Comparison of ENCODE assay signal across 1 cellular context in the genomic region with DNA sequence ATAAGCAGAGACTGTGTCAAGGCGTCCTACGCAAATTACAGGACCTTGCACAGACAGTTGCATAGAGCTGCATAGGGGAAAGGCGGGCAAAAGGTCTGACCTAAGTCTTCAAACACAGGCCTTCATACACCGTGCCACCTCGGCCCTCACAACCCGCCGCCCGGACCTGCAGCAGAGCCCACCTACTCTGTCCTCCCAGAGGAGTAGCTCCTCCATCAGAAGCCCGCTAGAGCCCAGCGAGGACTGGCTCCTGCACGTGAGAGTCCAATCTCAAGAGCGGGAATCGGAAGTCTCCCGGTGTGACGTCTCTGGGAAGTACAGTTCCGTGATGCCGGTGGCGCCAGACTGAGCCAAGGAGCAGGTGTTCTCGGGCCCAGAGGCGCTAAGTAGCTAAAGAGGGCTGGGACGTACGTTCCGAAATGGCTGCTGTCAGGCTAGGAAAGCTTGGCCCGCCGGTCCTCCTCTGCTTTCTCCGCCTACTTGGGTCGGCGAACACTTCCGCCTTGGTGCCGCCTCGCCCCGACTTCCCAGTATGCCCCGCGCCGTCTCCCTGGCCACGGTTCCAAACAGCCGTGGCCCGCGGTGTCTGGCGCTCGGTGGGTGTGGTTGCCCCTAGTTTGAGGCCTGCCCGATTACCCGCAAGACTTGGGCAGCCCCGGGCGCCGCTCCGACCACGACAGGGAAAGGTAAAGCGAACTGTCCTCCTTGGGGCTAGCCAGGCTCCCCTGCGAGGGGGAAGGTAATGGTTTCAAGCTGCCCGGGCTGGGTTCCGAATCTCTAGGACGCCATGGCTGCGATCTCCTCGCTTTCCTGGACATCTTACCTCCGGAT.
TF ChIP-seq lines count a peak whose summit lies in the region.

A gene with protein sequence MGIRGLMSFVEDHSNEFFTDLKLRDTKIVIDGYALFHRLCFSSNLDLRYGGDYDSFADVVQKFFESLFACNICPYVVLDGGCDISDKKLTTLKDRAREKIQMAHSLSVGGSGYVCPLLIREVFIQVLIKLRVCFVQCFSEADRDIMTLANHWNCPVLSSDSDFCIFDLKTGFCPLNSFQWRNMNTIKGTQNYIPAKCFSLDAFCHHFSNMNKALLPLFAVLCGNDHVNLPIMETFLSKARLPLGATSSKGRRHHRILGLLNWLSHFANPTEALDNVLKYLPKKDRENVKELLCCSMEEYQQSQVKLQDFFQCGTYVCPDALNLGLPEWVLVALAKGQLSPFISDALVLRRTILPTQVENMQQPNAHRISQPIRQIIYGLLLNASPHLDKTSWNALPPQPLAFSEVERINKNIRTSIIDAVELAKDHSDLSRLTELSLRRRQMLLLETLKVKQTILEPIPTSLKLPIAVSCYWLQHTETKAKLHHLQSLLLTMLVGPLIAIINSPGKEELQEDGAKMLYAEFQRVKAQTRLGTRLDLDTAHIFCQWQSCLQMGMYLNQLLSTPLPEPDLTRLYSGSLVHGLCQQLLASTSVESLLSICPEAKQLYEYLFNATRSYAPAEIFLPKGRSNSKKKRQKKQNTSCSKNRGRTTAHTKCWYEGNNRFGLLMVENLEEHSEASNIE (minus strand): TSS at position 505 of the 831 bp plus-strand sequence. CDS start 1,519 bp downstream, outside the sequence.
A gene with protein sequence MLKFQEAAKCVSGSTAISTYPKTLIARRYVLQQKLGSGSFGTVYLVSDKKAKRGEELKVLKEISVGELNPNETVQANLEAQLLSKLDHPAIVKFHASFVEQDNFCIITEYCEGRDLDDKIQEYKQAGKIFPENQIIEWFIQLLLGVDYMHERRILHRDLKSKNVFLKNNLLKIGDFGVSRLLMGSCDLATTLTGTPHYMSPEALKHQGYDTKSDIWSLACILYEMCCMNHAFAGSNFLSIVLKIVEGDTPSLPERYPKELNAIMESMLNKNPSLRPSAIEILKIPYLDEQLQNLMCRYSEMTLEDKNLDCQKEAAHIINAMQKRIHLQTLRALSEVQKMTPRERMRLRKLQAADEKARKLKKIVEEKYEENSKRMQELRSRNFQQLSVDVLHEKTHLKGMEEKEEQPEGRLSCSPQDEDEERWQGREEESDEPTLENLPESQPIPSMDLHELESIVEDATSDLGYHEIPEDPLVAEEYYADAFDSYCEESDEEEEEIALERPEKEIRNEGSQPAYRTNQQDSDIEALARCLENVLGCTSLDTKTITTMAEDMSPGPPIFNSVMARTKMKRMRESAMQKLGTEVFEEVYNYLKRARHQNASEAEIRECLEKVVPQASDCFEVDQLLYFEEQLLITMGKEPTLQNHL (plus strand): TSS at position 557 of the 831 bp plus-strand sequence. CDS start 2,832 bp downstream, outside the sequence.

TF ChIP-seq in WTC11, 78 proteins besides CTCF, POLR2A, EP300 and RAD21 (continued from another document):
- TF ChIP-seq, protein P1, sequence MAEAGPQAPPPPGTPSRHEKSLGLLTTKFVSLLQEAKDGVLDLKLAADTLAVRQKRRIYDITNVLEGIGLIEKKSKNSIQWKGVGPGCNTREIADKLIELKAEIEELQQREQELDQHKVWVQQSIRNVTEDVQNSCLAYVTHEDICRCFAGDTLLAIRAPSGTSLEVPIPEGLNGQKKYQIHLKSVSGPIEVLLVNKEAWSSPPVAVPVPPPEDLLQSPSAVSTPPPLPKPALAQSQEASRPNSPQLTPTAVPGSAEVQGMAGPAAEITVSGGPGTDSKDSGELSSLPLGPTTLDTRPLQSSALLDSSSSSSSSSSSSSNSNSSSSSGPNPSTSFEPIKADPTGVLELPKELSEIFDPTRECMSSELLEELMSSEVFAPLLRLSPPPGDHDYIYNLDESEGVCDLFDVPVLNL (CRISPR knock-in tag; IDR thresholded peaks at IDR 0.05; ENCODE audit: borderline replicate concordance, low read depth), result no peak
- peak; percentile 67 for TF ChIP-seq FOXK1 (CRISPR knock-in tag; IDR thresholded peaks at IDR 0.05)
- 0 out of 2 replicates have a peak, but pooled peaks have one; percentile 35 for TF ChIP-seq RELA (CRISPR knock-in tag; IDR thresholded peaks at IDR 0.05; ENCODE audit: borderline replicate concordance)
- 0 out of 2 replicates have a peak, but pooled peaks have one; percentile 55 for TF ChIP-seq ZBTB21 (CRISPR knock-in tag; IDR thresholded peaks at IDR 0.05; ENCODE audit: borderline replicate concordance)
- TF ChIP-seq ELF4 (CRISPR knock-in tag; IDR thresholded peaks at IDR 0.05; ENCODE audit: low read depth), result no peak
- no peak; the same call in 1 of the 2 replicates for TF ChIP-seq ZNF263 (CRISPR knock-in tag; IDR thresholded peaks at IDR 0.05; ENCODE audit: low read depth)
- no peak for TF ChIP-seq NR3C1 (CRISPR knock-in tag; conservative IDR thresholded peaks at IDR 0.05; ENCODE audit: low read depth)
- TF ChIP-seq, protein P2, sequence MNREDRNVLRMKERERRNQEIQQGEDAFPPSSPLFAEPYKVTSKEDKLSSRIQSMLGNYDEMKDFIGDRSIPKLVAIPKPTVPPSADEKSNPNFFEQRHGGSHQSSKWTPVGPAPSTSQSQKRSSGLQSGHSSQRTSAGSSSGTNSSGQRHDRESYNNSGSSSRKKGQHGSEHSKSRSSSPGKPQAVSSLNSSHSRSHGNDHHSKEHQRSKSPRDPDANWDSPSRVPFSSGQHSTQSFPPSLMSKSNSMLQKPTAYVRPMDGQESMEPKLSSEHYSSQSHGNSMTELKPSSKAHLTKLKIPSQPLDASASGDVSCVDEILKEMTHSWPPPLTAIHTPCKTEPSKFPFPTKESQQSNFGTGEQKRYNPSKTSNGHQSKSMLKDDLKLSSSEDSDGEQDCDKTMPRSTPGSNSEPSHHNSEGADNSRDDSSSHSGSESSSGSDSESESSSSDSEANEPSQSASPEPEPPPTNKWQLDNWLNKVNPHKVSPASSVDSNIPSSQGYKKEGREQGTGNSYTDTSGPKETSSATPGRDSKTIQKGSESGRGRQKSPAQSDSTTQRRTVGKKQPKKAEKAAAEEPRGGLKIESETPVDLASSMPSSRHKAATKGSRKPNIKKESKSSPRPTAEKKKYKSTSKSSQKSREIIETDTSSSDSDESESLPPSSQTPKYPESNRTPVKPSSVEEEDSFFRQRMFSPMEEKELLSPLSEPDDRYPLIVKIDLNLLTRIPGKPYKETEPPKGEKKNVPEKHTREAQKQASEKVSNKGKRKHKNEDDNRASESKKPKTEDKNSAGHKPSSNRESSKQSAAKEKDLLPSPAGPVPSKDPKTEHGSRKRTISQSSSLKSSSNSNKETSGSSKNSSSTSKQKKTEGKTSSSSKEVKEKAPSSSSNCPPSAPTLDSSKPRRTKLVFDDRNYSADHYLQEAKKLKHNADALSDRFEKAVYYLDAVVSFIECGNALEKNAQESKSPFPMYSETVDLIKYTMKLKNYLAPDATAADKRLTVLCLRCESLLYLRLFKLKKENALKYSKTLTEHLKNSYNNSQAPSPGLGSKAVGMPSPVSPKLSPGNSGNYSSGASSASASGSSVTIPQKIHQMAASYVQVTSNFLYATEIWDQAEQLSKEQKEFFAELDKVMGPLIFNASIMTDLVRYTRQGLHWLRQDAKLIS (CRISPR knock-in tag; IDR thresholded peaks at IDR 0.05; ENCODE audit: borderline replicate concordance), result no peak
- no peak for TF ChIP-seq RORB (CRISPR knock-in tag; IDR thresholded peaks at IDR 0.05)
- TF ChIP-seq GRHL2 (CRISPR knock-in tag; IDR thresholded peaks at IDR 0.05; ENCODE audit: insufficient replicate concordance, severe bottlenecking), result no peak
- no peak for TF ChIP-seq ZNF219 (CRISPR knock-in tag; IDR thresholded peaks at IDR 0.05; ENCODE audit: borderline replicate concordance)
- TF ChIP-seq SMAD4 (CRISPR knock-in tag; IDR thresholded peaks at IDR 0.05), result no peak
- TF ChIP-seq GTF2I (CRISPR knock-in tag; conservative IDR thresholded peaks at IDR 0.05), result no peak
- TF ChIP-seq, protein P3, sequence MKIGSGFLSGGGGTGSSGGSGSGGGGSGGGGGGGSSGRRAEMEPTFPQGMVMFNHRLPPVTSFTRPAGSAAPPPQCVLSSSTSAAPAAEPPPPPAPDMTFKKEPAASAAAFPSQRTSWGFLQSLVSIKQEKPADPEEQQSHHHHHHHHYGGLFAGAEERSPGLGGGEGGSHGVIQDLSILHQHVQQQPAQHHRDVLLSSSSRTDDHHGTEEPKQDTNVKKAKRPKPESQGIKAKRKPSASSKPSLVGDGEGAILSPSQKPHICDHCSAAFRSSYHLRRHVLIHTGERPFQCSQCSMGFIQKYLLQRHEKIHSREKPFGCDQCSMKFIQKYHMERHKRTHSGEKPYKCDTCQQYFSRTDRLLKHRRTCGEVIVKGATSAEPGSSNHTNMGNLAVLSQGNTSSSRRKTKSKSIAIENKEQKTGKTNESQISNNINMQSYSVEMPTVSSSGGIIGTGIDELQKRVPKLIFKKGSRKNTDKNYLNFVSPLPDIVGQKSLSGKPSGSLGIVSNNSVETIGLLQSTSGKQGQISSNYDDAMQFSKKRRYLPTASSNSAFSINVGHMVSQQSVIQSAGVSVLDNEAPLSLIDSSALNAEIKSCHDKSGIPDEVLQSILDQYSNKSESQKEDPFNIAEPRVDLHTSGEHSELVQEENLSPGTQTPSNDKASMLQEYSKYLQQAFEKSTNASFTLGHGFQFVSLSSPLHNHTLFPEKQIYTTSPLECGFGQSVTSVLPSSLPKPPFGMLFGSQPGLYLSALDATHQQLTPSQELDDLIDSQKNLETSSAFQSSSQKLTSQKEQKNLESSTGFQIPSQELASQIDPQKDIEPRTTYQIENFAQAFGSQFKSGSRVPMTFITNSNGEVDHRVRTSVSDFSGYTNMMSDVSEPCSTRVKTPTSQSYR (CRISPR knock-in tag; IDR thresholded peaks at IDR 0.05), result no peak
- TF ChIP-seq, protein P4, sequence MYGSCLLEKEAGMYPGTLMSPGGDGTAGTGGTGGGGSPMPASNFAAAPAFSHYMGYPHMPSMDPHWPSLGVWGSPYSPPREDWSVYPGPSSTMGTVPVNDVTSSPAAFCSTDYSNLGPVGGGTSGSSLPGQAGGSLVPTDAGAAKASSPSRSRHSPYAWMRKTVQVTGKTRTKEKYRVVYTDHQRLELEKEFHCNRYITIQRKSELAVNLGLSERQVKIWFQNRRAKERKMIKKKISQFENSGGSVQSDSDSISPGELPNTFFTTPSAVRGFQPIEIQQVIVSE (CRISPR knock-in tag; IDR thresholded peaks at IDR 0.05; ENCODE audit: borderline replicate concordance), result no peak
- TF ChIP-seq TEAD1 (CRISPR knock-in tag; IDR thresholded peaks at IDR 0.05), result peak; percentile 77; the same call in 1 of the 2 replicates
- TF ChIP-seq ZNF232 (CRISPR knock-in tag; IDR thresholded peaks at IDR 0.05), result 0 out of 2 replicates have a peak, but pooled peaks have one; percentile 66
- TF ChIP-seq NFE2L1 (CRISPR knock-in tag; IDR thresholded peaks at IDR 0.05), result 0 out of 2 replicates have a peak, but pooled peaks have one; percentile 14
- no peak for TF ChIP-seq SOX15 (CRISPR knock-in tag; IDR thresholded peaks at IDR 0.05)
- TF ChIP-seq, protein P5, sequence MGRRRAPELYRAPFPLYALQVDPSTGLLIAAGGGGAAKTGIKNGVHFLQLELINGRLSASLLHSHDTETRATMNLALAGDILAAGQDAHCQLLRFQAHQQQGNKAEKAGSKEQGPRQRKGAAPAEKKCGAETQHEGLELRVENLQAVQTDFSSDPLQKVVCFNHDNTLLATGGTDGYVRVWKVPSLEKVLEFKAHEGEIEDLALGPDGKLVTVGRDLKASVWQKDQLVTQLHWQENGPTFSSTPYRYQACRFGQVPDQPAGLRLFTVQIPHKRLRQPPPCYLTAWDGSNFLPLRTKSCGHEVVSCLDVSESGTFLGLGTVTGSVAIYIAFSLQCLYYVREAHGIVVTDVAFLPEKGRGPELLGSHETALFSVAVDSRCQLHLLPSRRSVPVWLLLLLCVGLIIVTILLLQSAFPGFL (CRISPR knock-in tag; IDR thresholded peaks at IDR 0.05; ENCODE audit: borderline replicate concordance), result no peak
- 0 out of 2 replicates have a peak, but pooled peaks have one; percentile 11 for TF ChIP-seq NFYB (CRISPR knock-in tag; conservative IDR thresholded peaks at IDR 0.05; ENCODE audit: low read depth)
- 0 out of 2 replicates have a peak, but pooled peaks have one; percentile 33 for TF ChIP-seq CREM (CRISPR knock-in tag; IDR thresholded peaks at IDR 0.05)
- no peak for TF ChIP-seq TEAD4 (CRISPR knock-in tag; IDR thresholded peaks at IDR 0.05)
- TF ChIP-seq, protein P6, sequence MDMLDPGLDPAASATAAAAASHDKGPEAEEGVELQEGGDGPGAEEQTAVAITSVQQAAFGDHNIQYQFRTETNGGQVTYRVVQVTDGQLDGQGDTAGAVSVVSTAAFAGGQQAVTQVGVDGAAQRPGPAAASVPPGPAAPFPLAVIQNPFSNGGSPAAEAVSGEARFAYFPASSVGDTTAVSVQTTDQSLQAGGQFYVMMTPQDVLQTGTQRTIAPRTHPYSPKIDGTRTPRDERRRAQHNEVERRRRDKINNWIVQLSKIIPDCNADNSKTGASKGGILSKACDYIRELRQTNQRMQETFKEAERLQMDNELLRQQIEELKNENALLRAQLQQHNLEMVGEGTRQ (CRISPR knock-in tag; IDR thresholded peaks at IDR 0.05), result no peak
- peak; percentile 82; the same call in 1 of the 2 replicates for TF ChIP-seq SMAD3 (CRISPR knock-in tag; IDR thresholded peaks at IDR 0.05; ENCODE audit: borderline replicate concordance)
- TF ChIP-seq OVOL2 (CRISPR knock-in tag; IDR thresholded peaks at IDR 0.05; ENCODE audit: borderline replicate concordance), result no peak
TF ChIP-seq in WTC11: peak in this region for 23.
